In genomic region chr17:78006338-78006737, GRCh38 we compare ENCODE assay signal across 20 cellular contexts.
"Had no signal": no experiment of that assay in that cellular context is flagged by ENCODE, and none has a peak within 500 bp of the region (broad histone marks: within the 10 kb centered on the region; RNA-seq: fewer than 3 reads in every experiment).

No MANE protein-coding gene starts in this region.

- H3K9me3 ChIP-seq: ovary, right atrium auricular region, sigmoid colon, suprapubic skin, thyroid gland, uterus had no signal

- H3K4me3 Mint-ChIP-seq: endodermal cell; natural killer cell; neural crest cell; stimulated activated naive B cell treated with anti-CD40 and anti-IgM and Interleukin-4, amounts not matched to agents 10 μg/mL and 1 μg/mL and 100 μg/mL, for 72 hours; type B pancreatic cell had no signal

- DNase-seq: effector CD4-positive, alpha-beta T cell; endodermal cell; erythroblast; foreskin keratinocyte; mammary epithelial cell; natural killer cell; nucleus accumbens; ovary; sigmoid colon; stimulated activated CD4-positive, alpha-beta T cell treated with anti-CD3 and anti-CD28 coated beads, Interleukin-2, amount 100 ng/mL, for 24 hours; stimulated activated CD4-positive, alpha-beta T cell treated with anti-CD3 and anti-CD28 coated beads, Interleukin-4, amount 100 ng/mL, for 4 hours; stimulated activated naive B cell treated with anti-CD40 and anti-IgM and Interleukin-4, amounts not matched to agents 10 μg/mL and 1 μg/mL and 100 μg/mL, for 72 hours; thyroid gland; uterus had no signal

- H3K36me3 ChIP-seq: ovary, thyroid gland, uterus had no signal

- H3K27me3 ChIP-seq: foreskin keratinocyte, ovary, right atrium auricular region, sigmoid colon, suprapubic skin, thyroid gland, uterus had no signal

- H3K9me3 Mint-ChIP-seq: endodermal cell; natural killer cell; neural crest cell; stimulated activated naive B cell treated with anti-CD40 and anti-IgM and Interleukin-4, amounts not matched to agents 10 μg/mL and 1 μg/mL and 100 μg/mL, for 72 hours; type B pancreatic cell had no signal

- H3K4me3 ChIP-seq: coronary artery, ovary, right atrium auricular region, sigmoid colon, skin epidermis, suprapubic skin, thyroid gland, uterus had no signal

- H3K27ac ChIP-seq: coronary artery, foreskin keratinocyte, ovary, right atrium auricular region, sigmoid colon, skin epidermis, suprapubic skin, thyroid gland, uterus had no signal

- H3K27ac Mint-ChIP-seq: endodermal cell; stimulated activated naive B cell treated with anti-CD40 and anti-IgM and Interleukin-4, amounts not matched to agents 10 μg/mL and 1 μg/mL and 100 μg/mL, for 72 hours; type B pancreatic cell had no signal

- H3K27me3 Mint-ChIP-seq: stimulated activated naive B cell treated with anti-CD40 and anti-IgM and Interleukin-4, amounts not matched to agents 10 μg/mL and 1 μg/mL and 100 μg/mL, for 72 hours; type B pancreatic cell had no signal

- ATAC-seq: foreskin keratinocyte; natural killer cell; stimulated activated naive B cell treated with anti-CD40 and anti-IgM and Interleukin-4, amounts not matched to agents 10 μg/mL and 1 μg/mL and 100 μg/mL, for 72 hours had no signal

- H3K4me1 ChIP-seq: foreskin keratinocyte, suprapubic skin, thyroid gland, uterus had no signal
